ENCODE assay signal across 17 cellular contexts in the genomic region with DNA sequence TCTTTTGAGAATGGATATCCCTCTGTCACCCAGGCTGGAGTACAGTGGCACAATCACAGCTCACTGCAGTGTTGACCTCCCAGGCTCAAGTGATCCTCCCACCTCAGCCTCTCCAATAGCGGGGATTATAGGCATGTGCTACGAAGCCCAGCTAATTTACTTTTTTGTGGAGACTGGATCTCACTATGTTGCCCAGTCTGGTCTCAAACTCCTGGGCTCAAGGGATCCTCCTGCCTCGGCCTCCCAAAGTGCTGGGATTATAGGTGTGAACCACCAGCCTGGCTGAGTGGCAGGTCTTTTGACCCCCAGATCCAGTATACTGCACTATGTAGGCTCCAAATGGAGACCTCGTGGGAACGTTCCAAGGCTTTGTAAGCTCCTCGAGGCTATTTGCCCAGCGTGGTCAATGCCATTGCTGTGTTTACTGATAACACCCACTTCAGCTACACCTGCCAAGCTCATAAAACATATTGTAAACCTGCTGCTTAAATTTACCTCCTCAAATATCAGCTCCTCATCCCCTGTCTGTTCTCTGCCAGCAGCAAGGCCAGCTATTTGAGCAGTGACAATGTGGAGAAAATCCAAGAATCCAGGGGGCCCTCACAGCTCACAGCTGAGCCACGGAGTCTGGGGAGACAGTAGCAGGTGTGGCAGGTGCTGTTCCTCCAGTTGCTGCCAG. TPM values are rescaled to one million over a fixed set of nuclear protein-coding genes. Genes with fewer than 3 reads are reported as not detected.
DNase-seq lines count a peak whose midpoint lies in the region; ATAC-seq and TF ChIP-seq lines count a peak whose summit lies in the region.
"Had no signal": no experiment of that assay in that cellular context is flagged by ENCODE, and none has a peak within 500 bp of the region (broad histone marks: within the 10 kb centered on the region; RNA-seq: fewer than 3 reads in every experiment).

No MANE protein-coding gene starts in this region.

- no TSS peak for BruUV-seq in PC-3 (replicated peaks; lab: Mats Ljungman, UMichigan)

- H2AFZ ChIP-seq in PC-3 (ENCODE audit: low read length) (no peak overlapping the region), trophoblast cell (ENCODE audit: insufficient read depth, low read length, poor library complexity) (no peak overlapping the region), Karpas-422 (ENCODE audit: low read length) (no peak overlapping the region)

- H4K20me1 ChIP-seq in PC-3 (ENCODE audit: low read length) (no peaks in the 10 kb centered on the region), Karpas-422 (ENCODE audit: insufficient read depth, low read depth, low read length) (no peaks in the 10 kb centered on the region)

- H3K9ac ChIP-seq in PC-3 (ENCODE audit: low read length) (no peak overlapping the region), trophoblast cell (ENCODE audit: low read length) (no peak overlapping the region), Karpas-422 (ENCODE audit: low read length) (no peak overlapping the region)

- intact Hi-C loops in PC-3 (cut with micrococcal nuclease) = no loop called here

- TF ChIP-seq CTCF in PC-3 (conservative IDR thresholded peaks at IDR 0.05; ENCODE audit: low read depth, low read length) = no peak

- H3K27me3 ChIP-seq in PC-3 (ENCODE audit: low read length) (no peaks in the 10 kb centered on the region), trophoblast cell (ENCODE audit: insufficient read depth, low read length) (no peaks in the 10 kb centered on the region), Karpas-422 (ENCODE audit: low read length) (no peaks in the 10 kb centered on the region)

- H3K4me3 ChIP-seq in PC-3 (ENCODE audit: low read length) (no peak overlapping the region), trophoblast cell (ENCODE audit: low read depth, low read length) (no peak overlapping the region), Karpas-422 (ENCODE audit: low read length) (no peak overlapping the region)

- H3K9me3 ChIP-seq in PC-3 (ENCODE audit: low read length) (no peaks in the 10 kb centered on the region), trophoblast cell (ENCODE audit: insufficient read depth, low read depth, low read length) (no peaks in the 10 kb centered on the region), Karpas-422 (ENCODE audit: low read length) (no peaks in the 10 kb centered on the region)

- no peak overlapping the region for H3K18ac ChIP-seq in trophoblast cell (ENCODE audit: low read length)

- peak overlapping the region; percentile 46 for H2BK12ac ChIP-seq in trophoblast cell (ENCODE audit: low read length)

- no peaks in the 10 kb centered on the region for H3K79me2 ChIP-seq in PC-3 (ENCODE audit: low read length)
- peaks cover 5% of the 10 kb centered on the region for H3K79me2 ChIP-seq in trophoblast cell (ENCODE audit: control insufficient read depth, insufficient read depth, low read length, poor library complexity)
- no peaks in the 10 kb centered on the region for H3K79me2 ChIP-seq in Karpas-422 (ENCODE audit: low read length)

- H4K91ac ChIP-seq in trophoblast cell (ENCODE audit: low read depth, low read length) = peak overlapping the region; percentile 31

- ATAC-seq in PC-3 (peak; percentile 52), HG02759 (IDR thresholded peaks at IDR 0.05; ENCODE audit: unreplicated experiment) (no peak)
- ATAC-seq: effector memory CD8-positive, alpha-beta T cell; Right ventricle myocardium inferior; sciatic nerve had no signal

- H3K36me3 ChIP-seq in PC-3 (ENCODE audit: low read depth, low read length) = no peaks in the 10 kb centered on the region
- H3K36me3 ChIP-seq in trophoblast cell (ENCODE audit: control insufficient read depth in 1 of 2, insufficient read depth in 2 of 2, low read length in 2 of 2) = no peaks in the 10 kb centered on the region
- H3K36me3 ChIP-seq in Karpas-422 (ENCODE audit: insufficient read depth, low read length) = no peaks in the 10 kb centered on the region

- CTCF ChIA-PET in PC-3 (lab: Charles Lee) = no interaction called here

- no peaks in the 10 kb centered on the region for H3F3A ChIP-seq in PC-3 (ENCODE audit: low read length, unreplicated experiment)

- no peak overlapping the region for H4K8ac ChIP-seq in trophoblast cell (ENCODE audit: low read depth, low read length)

- no peak for TF ChIP-seq EP300 in Ishikawa (IDR thresholded peaks at IDR 0.05; ENCODE audit: borderline replicate concordance)

- H3K27ac ChIP-seq in PC-3 (ENCODE audit: low read length) (no peak overlapping the region), trophoblast cell (ENCODE audit: low read depth, low read length) (no peak overlapping the region), Karpas-422 (ENCODE audit: low read length) (no peak overlapping the region)

- H3K79me1 ChIP-seq in trophoblast cell (ENCODE audit: low read length) = peaks cover 24% of the 10 kb centered on the region

- POLR2A ChIA-PET in PC-3 (lab: Charles Lee; ENCODE audit: unreplicated experiment) = interaction anchor here (0.5 kb wide), 1 partner anchor 45 kb away, joined by 21 read pairs; no protein-coding TSS in a partner anchor

- H3K23ac ChIP-seq in trophoblast cell (ENCODE audit: low read length) = no peak overlapping the region

- H3K4me1 ChIP-seq in PC-3 (ENCODE audit: insufficient read depth, low read length) = peaks cover 25% of the 10 kb centered on the region
- H3K4me1 ChIP-seq in trophoblast cell (ENCODE audit: control insufficient read depth in 1 of 2, insufficient read depth in 2 of 2, low read length in 2 of 2) = peaks cover 24 to 26% of the 10 kb centered on the region in 2 experiments
- no peaks in the 10 kb centered on the region for H3K4me1 ChIP-seq in Karpas-422 (ENCODE audit: low read length)

- no peak overlapping the region for H4K12ac ChIP-seq in trophoblast cell (ENCODE audit: low read depth, low read length)

- no CpG with 5 or more reads among the region's 8 CpGs for WGBS in trophoblast cell (ENCODE audit: extremely low coverage, insufficient coverage, insufficient read length)

- H2BK5ac ChIP-seq in trophoblast cell (ENCODE audit: low read depth, low read length, poor library complexity) = no peak overlapping the region

- H3K4ac ChIP-seq in trophoblast cell (ENCODE audit: low read depth, low read length) = no peak overlapping the region

- no peak for TF ChIP-seq RAD21 in Ishikawa (IDR thresholded peaks at IDR 0.05; ENCODE audit: low read depth)

- H3K4me2 ChIP-seq in PC-3 (ENCODE audit: low read length) = 0 out of 2 replicates have a peak overlapping the region, but pooled peaks have one; percentile 4
- no peak overlapping the region for H3K4me2 ChIP-seq in trophoblast cell (ENCODE audit: low read length)
- no peak overlapping the region for H3K4me2 ChIP-seq in Karpas-422 (ENCODE audit: low read depth, low read length, poor library complexity, severe bottlenecking)

- DNase-seq in NCI-H2107 (lab: John Stamatoyannopoulos, UW) (peak; percentile 47), PC-3 (peak; percentile 78), trophoblast cell (no peak), NOMO-1 treated with DMSO at 0.1 percent for 48 hours (lab: John Stamatoyannopoulos, UW; ENCODE audit: unreplicated experiment) (no peak), Karpas-422 (no peak)
- DNase-seq: central memory CD4-positive, alpha-beta T cell; DMS 273 treated with DMSO at 0.1 percent for 48 hours; effector memory CD8-positive, alpha-beta T cell; hippocampal formation; IMR-90; kidney glomerular epithelial cell; NK-92 treated with Interleukin-12 subunit alpha and Interleukin-12 subunit beta, amount 100 ng/mL, for 24 hours; stimulated activated CD4-positive, alpha-beta T cell treated with anti-CD3 and anti-CD28 coated beads, Interleukin-2, amount 100 ng/mL, for 24 hours had no signal

- no peak overlapping the region for H2BK120ac ChIP-seq in trophoblast cell (ENCODE audit: insufficient read depth, low read length, poor library complexity)

- no peak overlapping the region for H2AK5ac ChIP-seq in trophoblast cell (ENCODE audit: low read length)

- no peaks in the 10 kb centered on the region for H3K9me2 ChIP-seq in PC-3 (replicated peaks; ENCODE audit: low read length)
- H3K9me2 ChIP-seq in Karpas-422 (replicated peaks; ENCODE audit: insufficient read depth, low read length) = no peaks in the 10 kb centered on the region

- peak overlapping the region; percentile 41 for H3K14ac ChIP-seq in trophoblast cell (ENCODE audit: low read length)

TF ChIP-seq in Ishikawa, 13 proteins besides CTCF, POLR2A, EP300 and RAD21:
- TF ChIP-seq NFIC (IDR thresholded peaks at IDR 0.05) (0 out of 2 replicates have a peak, but pooled peaks have one; percentile 10), MAX (IDR thresholded peaks at IDR 0.05) (no peak)

RNA-seq across cellular contexts. Expression of gene KIFC3, which starts 16.2 kb away (rescaled TPM):
- total RNA-seq in PC-3 (2014; rRNA removed) = 32.6 and 42.2 TPM in 2 replicates
- polyA plus RNA-seq in trophoblast cell (2013) = 14.9 and 15.9 TPM in 2 replicates
- not detected in 2 replicates for total RNA-seq in Karpas-422 (2014; rRNA removed; shearing (Covaris generic); ENCODE audit: low replicate concordance)

Comparison
In these comparisons a context has a peak if more than half of its experiments do, and no peak if none do; other contexts are left out.
1. DNase-seq: peak in NCI-H2107 (single experiment) and PC-3 (single experiment); none in trophoblast cell (0 of 2), NOMO-1 treated with DMSO at 0.1 percent for 48 hours (single experiment) and Karpas-422 (single experiment).
2. RNA of gene KIFC3, which starts 16.2 kb away (total RNA-seq): 32.6 to 42.2 TPM in PC-3; not detected in Karpas-422; every median in the first group is over 10 times any median in the second.